Comparison of ENCODE assay signal across 1 cellular context in the genomic region with DNA sequence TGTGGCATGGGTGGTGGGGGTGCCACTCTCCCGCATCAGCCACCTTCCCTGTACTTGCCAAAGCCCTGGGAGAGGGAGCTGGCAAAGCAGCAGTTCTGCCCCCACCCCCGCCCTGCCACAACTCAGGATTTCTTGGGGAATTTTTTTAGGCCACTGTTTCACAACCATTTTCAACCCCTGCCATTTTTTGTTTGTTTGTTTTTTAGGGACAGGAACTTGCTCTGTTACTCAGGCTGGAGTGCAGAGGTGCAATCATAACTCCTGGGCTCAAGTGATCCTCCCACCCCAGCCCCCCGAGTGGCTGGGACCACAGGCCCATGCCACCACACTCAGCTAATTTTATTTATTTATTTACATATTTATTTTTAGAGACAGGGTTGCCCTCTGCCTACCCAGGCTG.
TF ChIP-seq lines count a peak whose summit lies in the region.

No MANE protein-coding gene starts in this region.

TF ChIP-seq in GM23338, 12 proteins besides CTCF, POLR2A, EP300 and RAD21 (continued from another document):
- TF ChIP-seq NANOG (IDR thresholded peaks at IDR 0.05; ENCODE audit: borderline replicate concordance) (no peak), ZNF331 (CRISPR knock-in tag; IDR thresholded peaks at IDR 0.05; ENCODE audit: low read depth) (no peak), JUNB (IDR thresholded peaks at IDR 0.05; ENCODE audit: unreplicated experiment) (no peak), ETS1 (IDR thresholded peaks at IDR 0.05) (no peak), EZH2 (IDR thresholded peaks at IDR 0.05; ENCODE audit: low read depth, unreplicated experiment) (no peak), ZNF114 (CRISPR knock-in tag; IDR thresholded peaks at IDR 0.05) (no peak), STAT1 (IDR thresholded peaks at IDR 0.05; ENCODE audit: unreplicated experiment) (no peak), EZH2phosphoT487 (IDR thresholded peaks at IDR 0.05; ENCODE audit: unreplicated experiment) (no peak), ZNF462 (CRISPR knock-in tag; IDR thresholded peaks at IDR 0.05) (no peak)
